ENCODE assay signal across 15 cellular contexts in the genomic region with DNA sequence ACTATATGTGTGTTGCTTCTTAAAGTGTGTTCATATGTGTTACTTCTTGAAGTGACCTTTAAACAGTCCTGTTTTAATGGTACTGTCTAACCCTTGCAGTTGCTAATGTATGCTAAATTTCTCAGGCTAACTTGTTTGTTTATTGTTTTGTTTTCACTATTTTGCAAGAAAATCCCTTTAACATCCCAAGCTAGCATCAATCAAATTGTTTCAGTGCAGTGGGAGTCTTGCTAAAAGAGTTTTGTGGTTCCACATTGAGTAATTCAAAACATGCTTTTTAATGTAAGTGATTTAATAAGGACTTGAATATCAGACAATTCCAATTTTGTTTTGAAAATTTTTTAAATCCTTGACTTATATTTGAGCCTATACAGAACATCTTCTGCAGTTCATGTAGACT. TPM values are rescaled to one million over a fixed set of nuclear protein-coding genes. Genes with fewer than 3 reads are reported as not detected.
DNase-seq lines count a peak whose midpoint lies in the region; TF ChIP-seq lines count a peak whose summit lies in the region.
"Had no signal": no experiment of that assay in that cellular context is flagged by ENCODE, and none has a peak within 500 bp of the region (broad histone marks: within the 10 kb centered on the region; RNA-seq: fewer than 3 reads in every experiment).

No MANE protein-coding gene starts in this region.

- no peak overlapping the region for H3K27ac ChIP-seq in right atrium auricular region

- H3F3A ChIP-seq in Loucy (ENCODE audit: low read depth) = peaks cover 6% of the 10 kb centered on the region; the same call in 1 of the 2 replicates

- H3K9me3 ChIP-seq in Loucy (ENCODE audit: insufficient read depth, low read depth, low read length) (no peaks in the 10 kb centered on the region), skeletal muscle satellite cell (replicated peaks; ENCODE audit: low read length) (no peaks in the 10 kb centered on the region), right atrium auricular region (no peaks in the 10 kb centered on the region)

- H3K4me1 Mint-ChIP-seq in brain = peaks cover 80% of the 10 kb centered on the region
- H3K4me1 Mint-ChIP-seq in activated CD4-positive, alpha-beta T cell treated with anti-CD3 and anti-CD28 coated beads, Interleukin-2, amount 10 ng/mL, durations not matched to agents 7 days and 5 days = peaks cover 9% of the 10 kb centered on the region
- H3K4me1 Mint-ChIP-seq in activated CD4-positive, alpha-beta memory T cell treated with anti-CD3 and anti-CD28 coated beads for 36 hours (ENCODE audit: low read depth) = peaks cover 8% of the 10 kb centered on the region

- peaks cover 3% of the 10 kb centered on the region for H3K36me3 Mint-ChIP-seq in brain
- no peaks in the 10 kb centered on the region for H3K36me3 Mint-ChIP-seq in activated CD4-positive, alpha-beta T cell treated with anti-CD3 and anti-CD28 coated beads, Interleukin-2, amount 10 ng/mL, durations not matched to agents 7 days and 5 days (ENCODE audit: low read depth)
- H3K36me3 Mint-ChIP-seq in activated CD4-positive, alpha-beta memory T cell treated with anti-CD3 and anti-CD28 coated beads for 36 hours = no peaks in the 10 kb centered on the region

- H3K27me3 ChIP-seq in Loucy (ENCODE audit: insufficient read depth, low read length, poor library complexity, severe bottlenecking) = no peaks in the 10 kb centered on the region
- H3K27me3 ChIP-seq in skeletal muscle satellite cell (ENCODE audit: control insufficient read depth, insufficient read depth, low read length) = no peaks in the 10 kb centered on the region
- H3K27me3 ChIP-seq in right atrium auricular region = no peaks in the 10 kb centered on the region

- no peaks in the 10 kb centered on the region for H3K36me3 ChIP-seq in Loucy (ENCODE audit: insufficient read depth, low read length)
- no peaks in the 10 kb centered on the region for H3K36me3 ChIP-seq in skeletal muscle satellite cell (ENCODE audit: insufficient read depth, low read length)
- no peaks in the 10 kb centered on the region for H3K36me3 ChIP-seq in right atrium auricular region

- H3K4me3 Mint-ChIP-seq in brain = peak overlapping the region in 4 of 5 experiments; percentile 63 to 99 (median 80)
- no peak overlapping the region for H3K4me3 Mint-ChIP-seq in activated CD4-positive, alpha-beta T cell treated with anti-CD3 and anti-CD28 coated beads, Interleukin-2, amount 10 ng/mL, durations not matched to agents 7 days and 5 days
- no peak overlapping the region for H3K4me3 Mint-ChIP-seq in activated CD4-positive, alpha-beta memory T cell treated with anti-CD3 and anti-CD28 coated beads for 36 hours
- H3K4me3 Mint-ChIP-seq: B cell; CD8-positive, alpha-beta T cell had no signal

- H3K27ac Mint-ChIP-seq in brain = peak overlapping the region in 2 of 5 experiments; percentile 49 to 86
- H3K27ac Mint-ChIP-seq in activated CD4-positive, alpha-beta T cell treated with anti-CD3 and anti-CD28 coated beads, Interleukin-2, amount 10 ng/mL, durations not matched to agents 7 days and 5 days = no peak overlapping the region
- H3K27ac Mint-ChIP-seq in activated CD4-positive, alpha-beta memory T cell treated with anti-CD3 and anti-CD28 coated beads for 36 hours = no peak overlapping the region
- H3K27ac Mint-ChIP-seq: B cell; CD14-positive monocyte; CD8-positive, alpha-beta T cell had no signal

- no peaks in the 10 kb centered on the region for H3K9me2 ChIP-seq in Loucy (replicated peaks; ENCODE audit: low read depth, low read length)

- no peak overlapping the region for H3K9ac ChIP-seq in Loucy (ENCODE audit: low read depth, low read length, poor library complexity, severe bottlenecking)
- H3K9ac ChIP-seq in skeletal muscle satellite cell (ENCODE audit: low read depth, low read length) = no peak overlapping the region

- DNase-seq in AG10803 (ENCODE audit: low read depth) = peak; percentile 31
- DNase-seq in right atrium auricular region (ENCODE audit: low spot score) = no peak
- no peak for DNase-seq in activated CD4-positive, alpha-beta T cell treated with anti-CD3 and anti-CD28 coated beads, Interleukin-2, amount 10 ng/mL, durations not matched to agents 7 days and 5 days
- DNase-seq in activated CD4-positive, alpha-beta memory T cell treated with anti-CD3 and anti-CD28 coated beads for 36 hours = no peak
- DNase-seq: 8988T, COR-L47, DMS153, DMS79 treated with DMSO at 0.1 percent for 48 hours, EL had no signal

- H3K79me2 ChIP-seq in Loucy (ENCODE audit: insufficient read depth, low read length) = peaks cover 81% of the 10 kb centered on the region

- no peak overlapping the region for H2AFZ ChIP-seq in Loucy (ENCODE audit: low read length)

- TF ChIP-seq CTCF in AG10803 (conservative IDR thresholded peaks at IDR 0.05; ENCODE audit: low read length) (no peak), Loucy (conservative IDR thresholded peaks at IDR 0.05; ENCODE audit: low read length) (no peak), brain (conservative IDR thresholded peaks at IDR 0.05) (no peak), right atrium auricular region (IDR thresholded peaks at IDR 0.05) (no peak)

- H3K9me3 Mint-ChIP-seq in brain = peaks cover 0 to 4% (median 3%) of the 10 kb centered on the region in 5 experiments
- H3K9me3 Mint-ChIP-seq in activated CD4-positive, alpha-beta T cell treated with anti-CD3 and anti-CD28 coated beads, Interleukin-2, amount 10 ng/mL, durations not matched to agents 7 days and 5 days = no peaks in the 10 kb centered on the region
- no peaks in the 10 kb centered on the region for H3K9me3 Mint-ChIP-seq in activated CD4-positive, alpha-beta memory T cell treated with anti-CD3 and anti-CD28 coated beads for 36 hours
- H3K9me3 Mint-ChIP-seq: CD8-positive, alpha-beta T cell had no signal

- peaks cover 72% of the 10 kb centered on the region for H3K4me1 ChIP-seq in Loucy (ENCODE audit: insufficient read depth, low read length, poor library complexity, severe bottlenecking)
- H3K4me1 ChIP-seq in skeletal muscle satellite cell (ENCODE audit: control insufficient read depth, insufficient read depth, low read length) = peaks cover 16% of the 10 kb centered on the region
- peaks cover 0 to 32% of the 10 kb centered on the region in 2 donors for H3K4me1 ChIP-seq in right atrium auricular region

- intact Hi-C loops in activated CD4-positive, alpha-beta memory T cell treated with anti-CD3 and anti-CD28 coated beads for 36 hours (cut with micrococcal nuclease) = no loop called here

- peaks cover 17% of the 10 kb centered on the region for H3K27me3 Mint-ChIP-seq in brain
- peaks cover 66% of the 10 kb centered on the region for H3K27me3 Mint-ChIP-seq in activated CD4-positive, alpha-beta T cell treated with anti-CD3 and anti-CD28 coated beads, Interleukin-2, amount 10 ng/mL, durations not matched to agents 7 days and 5 days
- H3K27me3 Mint-ChIP-seq in activated CD4-positive, alpha-beta memory T cell treated with anti-CD3 and anti-CD28 coated beads for 36 hours = peaks cover 32% of the 10 kb centered on the region

- POLR2A ChIA-PET in activated CD4-positive, alpha-beta T cell treated with anti-CD3 and anti-CD28 coated beads, Interleukin-2, amount 10 ng/mL, durations not matched to agents 7 days and 5 days (lab: Charles Lee) = no interaction called here
- POLR2A ChIA-PET in activated CD4-positive, alpha-beta memory T cell treated with anti-CD3 and anti-CD28 coated beads for 36 hours (lab: Charles Lee) = no interaction called here

- H3K4me2 ChIP-seq in Loucy (ENCODE audit: low read depth, low read length, poor library complexity, severe bottlenecking) (peak overlapping the region; percentile 74), skeletal muscle satellite cell (ENCODE audit: low read length) (peak overlapping the region; percentile 96)

- peaks cover 12% of the 10 kb centered on the region for H4K20me1 ChIP-seq in Loucy (ENCODE audit: insufficient read depth, low read length, poor library complexity, severe bottlenecking)

- CTCF ChIA-PET in activated CD4-positive, alpha-beta T cell treated with anti-CD3 and anti-CD28 coated beads, Interleukin-2, amount 10 ng/mL, durations not matched to agents 7 days and 5 days (lab: Charles Lee) = interaction anchor here (0.7 to 1.1 kb wide), 2 partner anchors 298 to 377 kb away, joined by 3 read pairs; no protein-coding TSS in a partner anchor
- CTCF ChIA-PET in activated CD4-positive, alpha-beta memory T cell treated with anti-CD3 and anti-CD28 coated beads for 36 hours (lab: Charles Lee) = interaction anchor here (0.9 kb wide), 1 partner anchor 378 kb away, joined by 3 read pairs; no protein-coding TSS in a partner anchor

- no peak overlapping the region for H3K4me3 ChIP-seq in AG10803 (ENCODE audit: low read length)
- peak overlapping the region; percentile 68 for H3K4me3 ChIP-seq in Loucy (ENCODE audit: low read length, poor library complexity, severe bottlenecking)
- no peak overlapping the region for H3K4me3 ChIP-seq in skeletal muscle satellite cell (ENCODE audit: low read length)
- H3K4me3 ChIP-seq in right atrium auricular region = no peak overlapping the region

RNA-seq across cellular contexts. Expression of a gene that starts 3.6 kb away (rescaled TPM):
- polyA plus RNA-seq in brain (ENCODE audit: insufficient read depth, low read depth, low replicate concordance) = 2.3 TPM
- 4.6 and 6.3 TPM in 2 replicates for total RNA-seq in skeletal muscle satellite cell (2012; rRNA removed)
- 1 to 10 TPM; 8.0 to 8.8 TPM for total RNA-seq in right atrium auricular region
- total RNA-seq in activated CD4-positive, alpha-beta T cell treated with anti-CD3 and anti-CD28 coated beads, Interleukin-2, amount 10 ng/mL, durations not matched to agents 7 days and 5 days = under 1 TPM; 0.08 to 0.17 TPM
- total RNA-seq in activated CD4-positive, alpha-beta memory T cell treated with anti-CD3 and anti-CD28 coated beads for 36 hours = under 1 TPM; 0.33 to 0.34 TPM

Comparison
In these comparisons a context has a peak if more than half of its experiments do, and no peak if none do; other contexts are left out.
1. H3K4me3 Mint-ChIP-seq: peak in brain (4 of 5); none in activated CD4-positive, alpha-beta T cell treated with anti-CD3 and anti-CD28 coated beads, Interleukin-2, amount 10 ng/mL, durations not matched to agents 7 days and 5 days (single experiment) and activated CD4-positive, alpha-beta memory T cell treated with anti-CD3 and anti-CD28 coated beads for 36 hours (single experiment).
2. RNA of a gene that starts 3.6 kb away (total RNA-seq): 8.0 to 8.8 TPM in right atrium auricular region; 0.33 to 0.34 TPM in activated CD4-positive, alpha-beta memory T cell treated with anti-CD3 and anti-CD28 coated beads for 36 hours and 0.08 to 0.17 TPM in activated CD4-positive, alpha-beta T cell treated with anti-CD3 and anti-CD28 coated beads, Interleukin-2, amount 10 ng/mL, durations not matched to agents 7 days and 5 days; every median in the first group is over 4 times any median in the second.